8 cellular contexts compared by ENCODE assay signal in the genomic region with DNA sequence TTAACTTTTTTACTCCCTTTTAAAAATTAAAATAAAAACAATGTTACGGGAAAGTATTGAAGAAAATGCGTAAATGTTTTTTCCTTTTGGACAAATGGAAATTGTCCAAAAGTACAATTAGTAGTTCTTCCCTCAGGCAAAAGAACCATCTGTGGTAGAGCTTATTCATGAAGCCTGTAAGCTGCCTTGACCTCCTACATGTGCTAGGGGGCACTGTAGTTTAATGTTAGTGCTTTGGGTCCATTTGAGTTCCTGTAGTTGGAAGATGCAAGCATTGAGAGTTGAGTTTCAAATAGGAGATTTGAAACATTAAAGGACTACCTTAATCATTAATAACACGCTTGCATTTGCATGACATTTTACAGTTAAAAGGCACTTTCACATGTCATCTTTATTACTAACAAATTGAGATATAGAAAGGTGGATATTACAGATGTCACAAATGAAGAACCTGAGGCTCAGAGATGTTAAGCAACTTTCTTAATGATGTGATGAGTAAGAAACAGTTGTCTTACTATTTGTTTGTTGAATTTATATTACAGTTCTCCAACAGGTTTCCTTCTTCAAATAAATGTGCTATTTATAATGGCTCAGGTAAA. TPM values are rescaled to one million over a fixed set of nuclear protein-coding genes. Genes with fewer than 3 reads are reported as not detected.
A peak's percentile ranks its signal among the peaks of the same experiment; 100 is the strongest.
DNase-seq lines count a peak whose midpoint lies in the region; ATAC-seq, FAIRE-seq and TF ChIP-seq lines count a peak whose summit lies in the region.

No MANE protein-coding gene starts in this region.

- H3K4me2 ChIP-seq in astrocyte (ENCODE audit: low read length) (no peak overlapping the region), keratinocyte (ENCODE audit: control insufficient read depth, extremely low read depth, insufficient read depth, low read depth, low read length) (no peak overlapping the region)

- H2AFZ ChIP-seq in astrocyte (ENCODE audit: low read depth, low read length): no peak overlapping the region
- H2AFZ ChIP-seq in keratinocyte (ENCODE audit: control insufficient read depth, low read length): no peak overlapping the region

- no peak overlapping the region for H3K4me3 ChIP-seq in astrocyte (ENCODE audit: insufficient read depth, low read depth, low read length)
- H3K4me3 ChIP-seq in keratinocyte (ENCODE audit: control insufficient read depth in 2 of 3, extremely low read depth in 1 of 3, insufficient read depth in 2 of 3, low read depth in 1 of 3, low read length in 3 of 3): no peak overlapping the region

- H3K9ac ChIP-seq in astrocyte (ENCODE audit: low read length) (no peak overlapping the region), keratinocyte (ENCODE audit: control insufficient read depth, extremely low read depth, insufficient read depth, low read length) (no peak overlapping the region)

- H3K79me2 ChIP-seq in astrocyte (ENCODE audit: insufficient read depth, low read length): peaks cover 12% of the 10 kb centered on the region
- H3K79me2 ChIP-seq in keratinocyte (ENCODE audit: control insufficient read depth, insufficient read depth, low read length): no peaks in the 10 kb centered on the region

- FAIRE-seq in astrocyte (lab: Jason Lieb, UNC): peak; percentile 94
- FAIRE-seq in keratinocyte (lab: Jason Lieb, UNC): no peak

- no peak overlapping the region for H3K27ac ChIP-seq in astrocyte (ENCODE audit: low read depth, low read length)
- H3K27ac ChIP-seq in keratinocyte (ENCODE audit: control insufficient read depth, insufficient read depth, low read length): no peak overlapping the region

- H3K9me3 Mint-ChIP-seq in astrocyte (ENCODE audit: unreplicated experiment) (no peaks in the 10 kb centered on the region), natural killer cell (peaks cover 10 to 22% of the 10 kb centered on the region in 2 donors)
- H3K9me3 Mint-ChIP-seq in activated CD8-positive, alpha-beta memory T cell treated with anti-CD3 and anti-CD28 coated beads, Interleukin-2, amount 10 ng/mL, durations not matched to agents 7 days and 5 days (ENCODE audit: low read depth): no peaks in the 10 kb centered on the region

- H3K36me3 ChIP-seq in astrocyte (ENCODE audit: insufficient read depth, low read length) (no peaks in the 10 kb centered on the region), keratinocyte (ENCODE audit: control insufficient read depth in 2 of 2, extremely low read depth in 1 of 2, insufficient read depth in 2 of 2, low read length in 2 of 2) (no peaks in the 10 kb centered on the region)

- CTCF ChIA-PET in GM10248 (lab: Yijun Ruan, JAX): interaction anchor here (0.9 kb wide), 2 partner anchors 12 to 14 kb away, joined by 3 read pairs; no protein-coding TSS in a partner anchor
- CTCF ChIA-PET in activated CD8-positive, alpha-beta memory T cell treated with anti-CD3 and anti-CD28 coated beads, Interleukin-2, amount 10 ng/mL, durations not matched to agents 7 days and 5 days (lab: Charles Lee): no interaction called here

- no peaks in the 10 kb centered on the region for H3K9me1 ChIP-seq in keratinocyte (ENCODE audit: control insufficient read depth, extremely low read depth, insufficient read depth, low read length)

- dilution Hi-C loops in keratinocyte (cut with MboI; ENCODE audit: extremely low pct_ligation_motif_present, low sequenced_read_pairs): no loop called here

- DNase-seq in GM10248 (ENCODE audit: extremely low spot score) (peak; percentile 17), NAMALWA (ENCODE audit: low spot score) (peak; percentile 56), astrocyte (ENCODE audit: low read depth) (peak; percentile 47), keratinocyte (ENCODE audit: low read depth, low spot score) (no peak), natural killer cell (no peak), DMS79 treated with DMSO at 0.1 percent for 48 hours (lab: John Stamatoyannopoulos, UW) (no peak)
- DNase-seq in activated CD8-positive, alpha-beta memory T cell treated with anti-CD3 and anti-CD28 coated beads, Interleukin-2, amount 10 ng/mL, durations not matched to agents 7 days and 5 days: no peak
- DNase-seq in activated CD8-positive, alpha-beta memory T cell treated with anti-CD3 and anti-CD28 coated beads for 24 hours: no peak

- H3K4me1 ChIP-seq in astrocyte (ENCODE audit: insufficient read depth, low read length) (peaks cover 18% of the 10 kb centered on the region), keratinocyte (ENCODE audit: control insufficient read depth, extremely low read depth, insufficient read depth, low read length) (no peaks in the 10 kb centered on the region)

- H3K27ac Mint-ChIP-seq in astrocyte (ENCODE audit: unreplicated experiment): no peak overlapping the region
- no peak overlapping the region for H3K27ac Mint-ChIP-seq in natural killer cell
- H3K27ac Mint-ChIP-seq in activated CD8-positive, alpha-beta memory T cell treated with anti-CD3 and anti-CD28 coated beads, Interleukin-2, amount 10 ng/mL, durations not matched to agents 7 days and 5 days: no peak overlapping the region

- no peaks in the 10 kb centered on the region for H4K20me1 ChIP-seq in astrocyte (ENCODE audit: insufficient read depth, low read length)
- H4K20me1 ChIP-seq in keratinocyte (ENCODE audit: control insufficient read depth, extremely low read depth, insufficient read depth, low read length): no peaks in the 10 kb centered on the region

- no peaks in the 10 kb centered on the region for H3K36me3 Mint-ChIP-seq in astrocyte (ENCODE audit: low read depth, unreplicated experiment)
- H3K36me3 Mint-ChIP-seq in natural killer cell: no peaks in the 10 kb centered on the region
- H3K36me3 Mint-ChIP-seq in activated CD8-positive, alpha-beta memory T cell treated with anti-CD3 and anti-CD28 coated beads, Interleukin-2, amount 10 ng/mL, durations not matched to agents 7 days and 5 days: no peaks in the 10 kb centered on the region

- H3K27me3 ChIP-seq in astrocyte (ENCODE audit: insufficient read depth, low read length): no peaks in the 10 kb centered on the region
- no peaks in the 10 kb centered on the region for H3K27me3 ChIP-seq in keratinocyte (ENCODE audit: control insufficient read depth, extremely low read depth, insufficient read depth, low read length)

- no peak overlapping the region for H3K4me3 Mint-ChIP-seq in astrocyte (ENCODE audit: unreplicated experiment)
- no peak overlapping the region for H3K4me3 Mint-ChIP-seq in natural killer cell
- no peak overlapping the region for H3K4me3 Mint-ChIP-seq in activated CD8-positive, alpha-beta memory T cell treated with anti-CD3 and anti-CD28 coated beads, Interleukin-2, amount 10 ng/mL, durations not matched to agents 7 days and 5 days

- POLR2A ChIA-PET in GM10248 (lab: Yijun Ruan, JAX): no interaction called here

- H3K4me1 Mint-ChIP-seq in astrocyte (ENCODE audit: low read depth, unreplicated experiment) (peaks cover 9% of the 10 kb centered on the region), natural killer cell (no peaks in the 10 kb centered on the region)
- H3K4me1 Mint-ChIP-seq in activated CD8-positive, alpha-beta memory T cell treated with anti-CD3 and anti-CD28 coated beads, Interleukin-2, amount 10 ng/mL, durations not matched to agents 7 days and 5 days: no peaks in the 10 kb centered on the region

- H3K9me3 ChIP-seq in astrocyte (ENCODE audit: insufficient read depth, low read depth, low read length) (no peaks in the 10 kb centered on the region), keratinocyte (ENCODE audit: control insufficient read depth, low read depth, low read length) (no peaks in the 10 kb centered on the region)

- no peak for ATAC-seq in natural killer cell
- ATAC-seq in activated CD8-positive, alpha-beta memory T cell treated with anti-CD3 and anti-CD28 coated beads, Interleukin-2, amount 10 ng/mL, durations not matched to agents 7 days and 5 days: no peak

- intact Hi-C loops in natural killer cell (cut with micrococcal nuclease): no loop called here

- H3K27me3 Mint-ChIP-seq in astrocyte (ENCODE audit: low read depth, unreplicated experiment) (no peaks in the 10 kb centered on the region), natural killer cell (ENCODE audit: low read depth in 2 of 2) (no peaks in the 10 kb centered on the region)
- peaks cover 5% of the 10 kb centered on the region for H3K27me3 Mint-ChIP-seq in activated CD8-positive, alpha-beta memory T cell treated with anti-CD3 and anti-CD28 coated beads, Interleukin-2, amount 10 ng/mL, durations not matched to agents 7 days and 5 days

- TF ChIP-seq CTCF in GM10248 (IDR thresholded peaks at IDR 0.05; ENCODE audit: control extremely low read depth, extremely low read depth, low read depth, missing control alignments): peak; percentile 29
- peak; percentile 61 for TF ChIP-seq CTCF in astrocyte (IDR thresholded peaks at IDR 0.05; ENCODE audit: insufficient read depth, low read depth, low read length)
- TF ChIP-seq CTCF in keratinocyte (optimal IDR thresholded peaks at IDR 0.05 in 1 of 3, IDR thresholded peaks at IDR 0.05 in 1 of 3, conservative IDR thresholded peaks at IDR 0.05 in 1 of 3; ENCODE audit: extremely low read depth in 1 of 3, insufficient read depth in 2 of 3, low read length in 3 of 3): peak in 2 of 3 experiments; percentile 8 to 32
- TF ChIP-seq CTCF in natural killer cell (IDR thresholded peaks at IDR 0.05): no peak

RNA-seq across cellular contexts. Expression of a gene that starts 1.8 kb away (rescaled TPM):
- 7.8 and 8.0 TPM in 2 replicates for total RNA-seq in astrocyte
- polyA plus RNA-seq in keratinocyte: 0.25 to 0.66 TPM (median 0.46 TPM) in 3 replicates
- not detected for polyA plus RNA-seq in keratinocyte (2011; ENCODE audit: low read depth)
- 0.45 and 0.70 TPM in 2 replicates for polyA plus RNA-seq in keratinocyte (2011; cell fraction: cytosol; rRNA removed)
- 0.04 and 0.25 TPM in 2 replicates for polyA plus RNA-seq in keratinocyte (2011; cell fraction: nucleus; rRNA removed)
- 0.15 TPM in 1 of 2 replicates, not detected in the other for polyA plus RNA-seq in keratinocyte (2012; ENCODE audit: low replicate concordance)
- polyA minus RNA-seq in keratinocyte: 0.89 to 1.2 TPM (median 0.96 TPM) in 3 replicates
- not detected for polyA minus RNA-seq in keratinocyte (2011; cell fraction: cytosol; rRNA and poly(A)+ RNA removed)
- 0.53 TPM in 1 of 2 replicates, not detected in the other for polyA minus RNA-seq in keratinocyte (2011; cell fraction: nucleus; rRNA and poly(A)+ RNA removed)
- total RNA-seq in natural killer cell: under 1 TPM; 0.02 to 0.31 (median 0.25) TPM
- total RNA-seq in activated CD8-positive, alpha-beta memory T cell treated with anti-CD3 and anti-CD28 coated beads, Interleukin-2, amount 10 ng/mL, durations not matched to agents 7 days and 5 days: not detected

Comparison
In these comparisons a context has a peak if more than half of its experiments do, and no peak if none do; other contexts are left out.
1. DNase-seq: peak in GM10248 (single experiment), NAMALWA (single experiment) and astrocyte (single experiment); none in keratinocyte (single experiment), natural killer cell (single experiment), activated CD8-positive, alpha-beta memory T cell treated with anti-CD3 and anti-CD28 coated beads, Interleukin-2, amount 10 ng/mL, durations not matched to agents 7 days and 5 days (single experiment), DMS79 treated with DMSO at 0.1 percent for 48 hours (single experiment) and activated CD8-positive, alpha-beta memory T cell treated with anti-CD3 and anti-CD28 coated beads for 24 hours (single experiment).